In genomic region chr3:113535898-113536297, GRCh38 we compare ENCODE assay signal across 1 cellular context.
TF ChIP-seq lines count a peak whose summit lies in the region.

No MANE protein-coding gene starts in this region.

TF ChIP-seq in SK-N-SH treated with all-trans-retinoic acid at 6 μM for 48 hours, 23 proteins besides CTCF, POLR2A, EP300 and RAD21 (continued from another document):
- TF ChIP-seq, protein P1, sequence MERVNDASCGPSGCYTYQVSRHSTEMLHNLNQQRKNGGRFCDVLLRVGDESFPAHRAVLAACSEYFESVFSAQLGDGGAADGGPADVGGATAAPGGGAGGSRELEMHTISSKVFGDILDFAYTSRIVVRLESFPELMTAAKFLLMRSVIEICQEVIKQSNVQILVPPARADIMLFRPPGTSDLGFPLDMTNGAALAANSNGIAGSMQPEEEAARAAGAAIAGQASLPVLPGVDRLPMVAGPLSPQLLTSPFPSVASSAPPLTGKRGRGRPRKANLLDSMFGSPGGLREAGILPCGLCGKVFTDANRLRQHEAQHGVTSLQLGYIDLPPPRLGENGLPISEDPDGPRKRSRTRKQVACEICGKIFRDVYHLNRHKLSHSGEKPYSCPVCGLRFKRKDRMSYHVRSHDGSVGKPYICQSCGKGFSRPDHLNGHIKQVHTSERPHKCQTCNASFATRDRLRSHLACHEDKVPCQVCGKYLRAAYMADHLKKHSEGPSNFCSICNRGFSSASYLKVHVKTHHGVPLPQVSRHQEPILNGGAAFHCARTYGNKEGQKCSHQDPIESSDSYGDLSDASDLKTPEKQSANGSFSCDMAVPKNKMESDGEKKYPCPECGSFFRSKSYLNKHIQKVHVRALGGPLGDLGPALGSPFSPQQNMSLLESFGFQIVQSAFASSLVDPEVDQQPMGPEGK (CRISPR knock-in tag; IDR thresholded peaks at IDR 0.05; ENCODE audit: borderline replicate concordance), result no peak
